In genomic region chr1:234477373-234478151, GRCh38 we compare ENCODE assay signal across 8 cellular contexts. TPM values are rescaled to one million over a fixed set of nuclear protein-coding genes. Genes with fewer than 3 reads are reported as not detected.
DNase-seq lines count a peak whose midpoint lies in the region; ATAC-seq, FAIRE-seq and TF ChIP-seq lines count a peak whose summit lies in the region.

No MANE protein-coding gene starts in this region.

- H3K36me3 ChIP-seq in astrocyte (ENCODE audit: insufficient read depth, low read length), result no peaks in the 10 kb centered on the region
- no peaks in the 10 kb centered on the region for H3K36me3 ChIP-seq in lower lobe of right lung
- no peaks in the 10 kb centered on the region for H3K36me3 ChIP-seq in transverse colon

- peak overlapping the region; percentile 99 for H3K4me2 ChIP-seq in astrocyte (ENCODE audit: low read length)

- in situ Hi-C loops in transverse colon (cut with MboI; ENCODE audit: low pct_ligation_motif_present in 1 of 4, low pct_unique_long_range_greater_than_20kb in 1 of 4, low sequenced_read_pairs in 3 of 4), result loop anchor here in 2 of 4 donors (10.0 to 25.0 kb wide), 2 partner anchors 935 to 937 kb away; no protein-coding TSS in a partner anchor

- H3K4me1 ChIP-seq in astrocyte (ENCODE audit: insufficient read depth, low read length) (peaks cover 5% of the 10 kb centered on the region), lower lobe of right lung (peaks cover 19% of the 10 kb centered on the region), transverse colon (peaks cover 5 to 19% (median 10%) of the 10 kb centered on the region in 4 donors)

- intact Hi-C loops in lower lobe of right lung (cut with DNase I) (no loop called here), transverse colon (cut with DNase I; ENCODE audit: low total_unique reads) (no loop called here)

- no peak for TF ChIP-seq CTCF in astrocyte (IDR thresholded peaks at IDR 0.05; ENCODE audit: insufficient read depth, low read depth, low read length)
- no peak for TF ChIP-seq CTCF in lower lobe of right lung (IDR thresholded peaks at IDR 0.05)
- no peak for TF ChIP-seq CTCF in transverse colon (IDR thresholded peaks at IDR 0.05)

- H3K4me1 Mint-ChIP-seq in activated T-cell treated with anti-CD3 and anti-CD28 coated beads, Interleukin-2, amount 50 U/mL, for 4 hours (ENCODE audit: low read depth), result peaks cover 49% of the 10 kb centered on the region
- H3K4me1 Mint-ChIP-seq in astrocyte (ENCODE audit: low read depth, unreplicated experiment), result peaks cover 8% of the 10 kb centered on the region

- no peak overlapping the region for H3K27ac ChIP-seq in astrocyte (ENCODE audit: low read depth, low read length)
- H3K27ac ChIP-seq in lower lobe of right lung, result peak overlapping the region; percentile 91
- H3K27ac ChIP-seq in transverse colon, result peak overlapping the region; percentile 89 to 99 (median 96)

- no peaks in the 10 kb centered on the region for H3K9me3 Mint-ChIP-seq in activated T-cell treated with anti-CD3 and anti-CD28 coated beads, Interleukin-2, amount 50 U/mL, for 4 hours
- no peaks in the 10 kb centered on the region for H3K9me3 Mint-ChIP-seq in astrocyte (ENCODE audit: unreplicated experiment)

- peaks cover 26% of the 10 kb centered on the region for H3K79me2 ChIP-seq in astrocyte (ENCODE audit: insufficient read depth, low read length)

- peaks cover 10% of the 10 kb centered on the region for H3K27me3 Mint-ChIP-seq in activated T-cell treated with anti-CD3 and anti-CD28 coated beads, Interleukin-2, amount 50 U/mL, for 4 hours (ENCODE audit: low read depth)
- H3K27me3 Mint-ChIP-seq in astrocyte (ENCODE audit: low read depth, unreplicated experiment), result peaks cover 4% of the 10 kb centered on the region

- peak overlapping the region; percentile 60 for H3K27ac Mint-ChIP-seq in astrocyte (ENCODE audit: unreplicated experiment)

- no peak for TF ChIP-seq EP300 in transverse colon (IDR thresholded peaks at IDR 0.05; ENCODE audit: low read depth)

- no peak for ATAC-seq in activated T-cell treated with anti-CD3 and anti-CD28 coated beads, Interleukin-2, amount 50 U/mL, for 4 hours
- no peak for ATAC-seq in lower lobe of right lung

- H3K4me3 Mint-ChIP-seq in activated T-cell treated with anti-CD3 and anti-CD28 coated beads, Interleukin-2, amount 50 U/mL, for 4 hours, result peak overlapping the region; percentile 84
- H3K4me3 Mint-ChIP-seq in astrocyte (ENCODE audit: unreplicated experiment), result peak overlapping the region; percentile 92

- H3K9ac ChIP-seq in astrocyte (ENCODE audit: low read length), result peak overlapping the region; percentile 80

- H3K27me3 ChIP-seq in astrocyte (ENCODE audit: insufficient read depth, low read length) (no peaks in the 10 kb centered on the region), lower lobe of right lung (ENCODE audit: low read depth) (no peaks in the 10 kb centered on the region), transverse colon (no peaks in the 10 kb centered on the region)

- H4K20me1 ChIP-seq in astrocyte (ENCODE audit: insufficient read depth, low read length), result peaks cover 22% of the 10 kb centered on the region

- H3K36me3 Mint-ChIP-seq in activated T-cell treated with anti-CD3 and anti-CD28 coated beads, Interleukin-2, amount 50 U/mL, for 4 hours (ENCODE audit: insufficient read depth), result peaks cover 4% of the 10 kb centered on the region
- no peaks in the 10 kb centered on the region for H3K36me3 Mint-ChIP-seq in astrocyte (ENCODE audit: low read depth, unreplicated experiment)

- no peak for DNase-seq in activated T-cell treated with anti-CD3 and anti-CD28 coated beads, Interleukin-2, amount 50 U/mL, for 4 hours
- DNase-seq in activated T-cell treated with anti-CD3 and anti-CD28 coated beads for 4 hours (no peak), astrocyte (ENCODE audit: low read depth) (no peak), lower lobe of right lung (no peak), transverse colon (no peak), GOT3 (lab: John Stamatoyannopoulos, UW) (no peak), CD1c-positive myeloid dendritic cell (ENCODE audit: extremely low spot score) (no peak)
- no peak for DNase-seq in stimulated activated CD4-positive, alpha-beta T cell treated with anti-CD3 and anti-CD28 coated beads, Interleukin-4, amount 100 ng/mL, for 24 hours

- 13 to 42% methylated on average over 5 to 15 of the region's 15 CpGs for WGBS in transverse colon (ENCODE audit: low coverage in 1 of 2), 2 donors

- H3K4me3 ChIP-seq in astrocyte (ENCODE audit: insufficient read depth, low read depth, low read length), result peak overlapping the region; percentile 84
- peak overlapping the region; percentile 85 for H3K4me3 ChIP-seq in lower lobe of right lung
- peak overlapping the region; percentile 59 to 96 (median 92) for H3K4me3 ChIP-seq in transverse colon

- TF ChIP-seq POLR2A in transverse colon (IDR thresholded peaks at IDR 0.05), result no peak

- FAIRE-seq in astrocyte (lab: Jason Lieb, UNC), result no peak

- H3K9me3 ChIP-seq in astrocyte (ENCODE audit: insufficient read depth, low read depth, low read length), result no peaks in the 10 kb centered on the region
- H3K9me3 ChIP-seq in lower lobe of right lung, result no peaks in the 10 kb centered on the region
- H3K9me3 ChIP-seq in transverse colon, result no peaks in the 10 kb centered on the region

- H2AFZ ChIP-seq in astrocyte (ENCODE audit: low read depth, low read length), result peak overlapping the region; percentile 88

RNA-seq across cellular contexts. Expression of gene TARBP1, which starts 1.4 kb away (rescaled TPM):
- total RNA-seq in activated T-cell treated with anti-CD3 and anti-CD28 coated beads, Interleukin-2, amount 50 U/mL, for 4 hours, result 10 to 100 TPM; 27.6 to 38.0 (median 33.5) TPM
- total RNA-seq in astrocyte, result 15.9 and 17.8 TPM in 2 replicates
- total RNA-seq in lower lobe of right lung, result 24.6 TPM
- 10 to 100 TPM; 19.9 to 44.4 (median 27.6) TPM for total RNA-seq in transverse colon
